26 cellular contexts compared by ENCODE assay signal in genomic region chr13:113667771-113668490, GRCh38. TPM values are rescaled to one million over a fixed set of nuclear protein-coding genes. Genes with fewer than 3 reads are reported as not detected.
DNase-seq lines count a peak whose midpoint lies in the region; ATAC-seq and TF ChIP-seq lines count a peak whose summit lies in the region.
"Had no signal": no experiment of that assay in that cellular context is flagged by ENCODE, and none has a peak within 500 bp of the region (broad histone marks: within the 10 kb centered on the region; RNA-seq: fewer than 3 reads in every experiment).

No MANE protein-coding gene starts in this region.

- no peak for TF ChIP-seq CTCF in left ventricle myocardium inferior (IDR thresholded peaks at IDR 0.05; ENCODE audit: borderline replicate concordance)
- no peak for TF ChIP-seq CTCF in coronary artery (IDR thresholded peaks at IDR 0.05)
- TF ChIP-seq CTCF in osteoblast (IDR thresholded peaks at IDR 0.05; ENCODE audit: extremely low read depth, low read depth, low read length) = no peak

- no peaks in the 10 kb centered on the region for H3K79me2 ChIP-seq in osteoblast (ENCODE audit: insufficient read depth, low read length)

- H2AFZ ChIP-seq in osteoblast (ENCODE audit: low read length) = no peak overlapping the region

- H3K27me3 ChIP-seq in left ventricle myocardium inferior (ENCODE audit: low read depth) (peaks cover 9% of the 10 kb centered on the region), osteoblast (ENCODE audit: insufficient read depth, low read length) (peaks cover 8% of the 10 kb centered on the region), aorta (ENCODE audit: control insufficient read depth in 1 of 2, insufficient read depth in 2 of 2, low read length in 1 of 2) (no peaks in the 10 kb centered on the region)

- no peak overlapping the region for H3K4me3 Mint-ChIP-seq in activated T-helper 2 cell treated with anti-CD3 and anti-CD28 coated beads, Interferon-gamma antibody, Interleukin-2, Interleukin-4, amounts not matched to agents 10 μg/mL and 5 μg/mL and 100 μg/mL, durations not matched to agents 14 hours and 24 hours and 36 hours (ENCODE audit: low read depth)
- H3K4me3 Mint-ChIP-seq: CD4-positive, CD25-positive, alpha-beta regulatory T cell; dendritic cell treated with granulocyte-macrophage colony-stimulating factor and Interleukin-4, amounts not matched to agents 40 ng/mL and 50 ng/mL, for 4 days; nephron progenitor cell; stimulated activated naive CD8-positive, alpha-beta T cell treated with anti-CD3 and anti-CD28 coated beads, Interleukin-15, Interleukin-2, amounts not matched to agents 100 ng/mL and 50 ng/mL, for 24 hours had no signal

- H3K4me3 ChIP-seq in left ventricle myocardium inferior (no peak overlapping the region), coronary artery (no peak overlapping the region), osteoblast (ENCODE audit: insufficient read depth, low read length) (no peak overlapping the region), aorta (ENCODE audit: low read length in 2 of 2) (no peak overlapping the region)
- H3K4me3 ChIP-seq: psoas muscle, smooth muscle cell had no signal

- peak; percentile 11 for DNase-seq in left ventricle myocardium inferior
- DNase-seq in left ventricle myocardium superior = no peak
- DNase-seq in coronary artery (ENCODE audit: low spot score) = peak; percentile 69
- DNase-seq in osteoblast (ENCODE audit: insufficient read length, low spot score, missing footprints) = peak; percentile 71
- DNase-seq in aorta = peak; percentile 32 to 66
- DNase-seq in DMS 273 (lab: John Stamatoyannopoulos, UW; ENCODE audit: unreplicated experiment) = no peak
- no peak for DNase-seq in activated T-helper 2 cell treated with anti-CD3 and anti-CD28 coated beads, Interferon-gamma antibody, Interleukin-2, Interleukin-4, amounts not matched to agents 10 μg/mL and 5 μg/mL and 100 μg/mL, durations not matched to agents 14 hours and 24 hours and 36 hours (ENCODE audit: low spot score)
- DNase-seq: activated CD4-positive, alpha-beta T cell treated with anti-CD3 and anti-CD28 coated beads for 48 hours; activated gamma-delta T cell treated with Interleukin-2 at 50 U/mL for 16 hours; amygdala; CD4-positive, CD25-positive, alpha-beta regulatory T cell; midbrain; NCI-H1092; NCI-H1930; NCI-H2227 treated with DMSO at 0.1 percent for 48 hours; NCI-H774; nephron progenitor cell; SIG-M5; stimulated activated CD4-positive, alpha-beta T cell treated with anti-CD3 and anti-CD28 coated beads, Interleukin-2, amount 100 ng/mL, for 48 hours had no signal

- H4K20me1 ChIP-seq in osteoblast (ENCODE audit: insufficient read depth, low read length) = no peaks in the 10 kb centered on the region

- H3K36me3 ChIP-seq in left ventricle myocardium inferior (no peaks in the 10 kb centered on the region), osteoblast (ENCODE audit: insufficient read depth, low read length) (no peaks in the 10 kb centered on the region), aorta (ENCODE audit: control insufficient read depth in 1 of 2, insufficient read depth in 2 of 2, low read length in 1 of 2) (no peaks in the 10 kb centered on the region)

- no peaks in the 10 kb centered on the region for H3K36me3 Mint-ChIP-seq in activated T-helper 2 cell treated with anti-CD3 and anti-CD28 coated beads, Interferon-gamma antibody, Interleukin-2, Interleukin-4, amounts not matched to agents 10 μg/mL and 5 μg/mL and 100 μg/mL, durations not matched to agents 14 hours and 24 hours and 36 hours (ENCODE audit: low read depth)
- H3K36me3 Mint-ChIP-seq: CD4-positive, CD25-positive, alpha-beta regulatory T cell had no signal

- H3K9me3 ChIP-seq in left ventricle myocardium inferior (replicated peaks) (no peaks in the 10 kb centered on the region), osteoblast (ENCODE audit: low read depth, low read length) (no peaks in the 10 kb centered on the region), aorta (ENCODE audit: control insufficient read depth, low read length) (no peaks in the 10 kb centered on the region)
- H3K9me3 ChIP-seq: psoas muscle had no signal

- H3K4me2 ChIP-seq in osteoblast (ENCODE audit: insufficient read depth, low read length) = no peak overlapping the region
- H3K4me2 ChIP-seq: smooth muscle cell had no signal

- H3K9me3 Mint-ChIP-seq in activated T-helper 2 cell treated with anti-CD3 and anti-CD28 coated beads, Interferon-gamma antibody, Interleukin-2, Interleukin-4, amounts not matched to agents 10 μg/mL and 5 μg/mL and 100 μg/mL, durations not matched to agents 14 hours and 24 hours and 36 hours = peaks cover 4% of the 10 kb centered on the region
- H3K9me3 Mint-ChIP-seq: dendritic cell treated with granulocyte-macrophage colony-stimulating factor and Interleukin-4, amounts not matched to agents 40 ng/mL and 50 ng/mL, for 4 days had no signal

- no peaks in the 10 kb centered on the region for H3K4me1 Mint-ChIP-seq in activated T-helper 2 cell treated with anti-CD3 and anti-CD28 coated beads, Interferon-gamma antibody, Interleukin-2, Interleukin-4, amounts not matched to agents 10 μg/mL and 5 μg/mL and 100 μg/mL, durations not matched to agents 14 hours and 24 hours and 36 hours (ENCODE audit: low read depth)

- intact Hi-C loops in left ventricle myocardium inferior (cut with micrococcal nuclease) = no loop called here
- intact Hi-C loops in left ventricle myocardium superior (cut with micrococcal nuclease) = no loop called here
- intact Hi-C loops in aorta (cut with DNase I) = no loop called here
- intact Hi-C loops in activated T-helper 2 cell treated with anti-CD3 and anti-CD28 coated beads, Interferon-gamma antibody, Interleukin-2, Interleukin-4, amounts not matched to agents 10 μg/mL and 5 μg/mL and 100 μg/mL, durations not matched to agents 14 hours and 24 hours and 36 hours (cut with micrococcal nuclease) = no loop called here

- H3K27ac ChIP-seq in left ventricle myocardium inferior (replicated peaks) (no peak overlapping the region), coronary artery (no peak overlapping the region), osteoblast (ENCODE audit: low read depth, low read length) (no peak overlapping the region), aorta (ENCODE audit: low read depth in 1 of 2, low read length in 2 of 2) (no peak overlapping the region)
- H3K27ac ChIP-seq: HL-60, psoas muscle had no signal

- H3K27ac Mint-ChIP-seq in activated T-helper 2 cell treated with anti-CD3 and anti-CD28 coated beads, Interferon-gamma antibody, Interleukin-2, Interleukin-4, amounts not matched to agents 10 μg/mL and 5 μg/mL and 100 μg/mL, durations not matched to agents 14 hours and 24 hours and 36 hours = no peak overlapping the region
- H3K27ac Mint-ChIP-seq: CD4-positive, CD25-positive, alpha-beta regulatory T cell; dendritic cell treated with granulocyte-macrophage colony-stimulating factor and Interleukin-4, amounts not matched to agents 40 ng/mL and 50 ng/mL, for 4 days; nephron progenitor cell; stimulated activated naive CD8-positive, alpha-beta T cell treated with anti-CD3 and anti-CD28 coated beads, Interleukin-15, Interleukin-2, amounts not matched to agents 100 ng/mL and 50 ng/mL, for 24 hours had no signal

- ATAC-seq in left ventricle myocardium superior = no peak
- no peak for ATAC-seq in aorta (ENCODE audit: low FRiP score)
- ATAC-seq: psoas muscle had no signal

- no peaks in the 10 kb centered on the region for H3K27me3 Mint-ChIP-seq in activated T-helper 2 cell treated with anti-CD3 and anti-CD28 coated beads, Interferon-gamma antibody, Interleukin-2, Interleukin-4, amounts not matched to agents 10 μg/mL and 5 μg/mL and 100 μg/mL, durations not matched to agents 14 hours and 24 hours and 36 hours (ENCODE audit: low read depth)
- H3K27me3 Mint-ChIP-seq: CD4-positive, CD25-positive, alpha-beta regulatory T cell; stimulated activated naive CD8-positive, alpha-beta T cell treated with anti-CD3 and anti-CD28 coated beads, Interleukin-15, Interleukin-2, amounts not matched to agents 100 ng/mL and 50 ng/mL, for 24 hours had no signal

- WGBS in aorta, 2 donors = 92 to 94% methylated on average over 29 of the region's 29 CpGs

- no peaks in the 10 kb centered on the region for H3K4me1 ChIP-seq in left ventricle myocardium inferior
- no peaks in the 10 kb centered on the region for H3K4me1 ChIP-seq in osteoblast (ENCODE audit: insufficient read depth, low read length)
- no peaks in the 10 kb centered on the region for H3K4me1 ChIP-seq in aorta (ENCODE audit: control insufficient read depth in 1 of 2, insufficient read depth in 2 of 2, low read length in 2 of 2)
- H3K4me1 ChIP-seq: psoas muscle had no signal

RNA-seq across cellular contexts. Expression of gene GRK1, which starts 0.9 kb away (rescaled TPM):
- total RNA-seq in left ventricle myocardium inferior (0.85 TPM), left ventricle myocardium superior (0.42 TPM), osteoblast (not detected in 2 replicates), aorta (under 1 TPM in 1 of 2 donors, not detected in 1; 0.10 TPM)
- polyA plus RNA-seq in aorta = not detected
- 0.09 and 0.11 TPM in 2 replicates for total RNA-seq in activated T-helper 2 cell treated with anti-CD3 and anti-CD28 coated beads, Interferon-gamma antibody, Interleukin-2, Interleukin-4, amounts not matched to agents 10 μg/mL and 5 μg/mL and 100 μg/mL, durations not matched to agents 14 hours and 24 hours and 36 hours
- total RNA-seq: CD4-positive, CD25-positive, alpha-beta regulatory T cell; endothelial cell of umbilical vein; smooth muscle cell had no signal
- polyA plus RNA-seq: CD4-positive, CD25-positive, alpha-beta regulatory T cell; endothelial cell of umbilical vein; psoas muscle; smooth muscle cell had no signal

RNA-seq across cellular contexts. Expression of gene ATP4B, which starts 9.9 kb away (rescaled TPM):
- total RNA-seq in left ventricle myocardium inferior (not detected), left ventricle myocardium superior (not detected), osteoblast (not detected in 2 replicates), aorta (not detected)
- polyA plus RNA-seq in aorta = not detected
- not detected in 2 replicates for total RNA-seq in activated T-helper 2 cell treated with anti-CD3 and anti-CD28 coated beads, Interferon-gamma antibody, Interleukin-2, Interleukin-4, amounts not matched to agents 10 μg/mL and 5 μg/mL and 100 μg/mL, durations not matched to agents 14 hours and 24 hours and 36 hours
- total RNA-seq: CD4-positive, CD25-positive, alpha-beta regulatory T cell; endothelial cell of umbilical vein; psoas muscle; smooth muscle cell; urinary bladder had no signal
- polyA plus RNA-seq: CD4-positive, CD25-positive, alpha-beta regulatory T cell; smooth muscle cell; urinary bladder had no signal

Comparison
In these comparisons a context has a peak if more than half of its experiments do, and no peak if none do; other contexts are left out.
1. DNase-seq: peak in left ventricle myocardium inferior (single experiment), coronary artery (single experiment), osteoblast (single experiment) and aorta (2 of 2); none in left ventricle myocardium superior (single experiment), DMS 273 (single experiment) and activated T-helper 2 cell treated with anti-CD3 and anti-CD28 coated beads, Interferon-gamma antibody, Interleukin-2, Interleukin-4, amounts not matched to agents 10 μg/mL and 5 μg/mL and 100 μg/mL, durations not matched to agents 14 hours and 24 hours and 36 hours (single experiment).